Comparison of ENCODE assay signal across 12 cellular contexts in genomic region chr20:1619861-1620444, GRCh38. TPM values are rescaled to one million over a fixed set of nuclear protein-coding genes. Genes with fewer than 3 reads are reported as not detected.
DNase-seq lines count a peak whose midpoint lies in the region; ATAC-seq and TF ChIP-seq lines count a peak whose summit lies in the region.
"Had no signal": no experiment of that assay in that cellular context is flagged by ENCODE, and none has a peak within 500 bp of the region (broad histone marks: within the 10 kb centered on the region; RNA-seq: fewer than 3 reads in every experiment).

Gene SIRPB1 (minus strand): TSS chr20:1620009. CDS start chr20:1619944, 65 bp downstream.

- CTCF ChIA-PET in activated CD8-positive, alpha-beta memory T cell treated with anti-CD3 and anti-CD28 coated beads, Interleukin-2, amount 10 ng/mL, durations not matched to agents 7 days and 5 days (lab: Charles Lee) = no interaction called here

- H3K27me3 ChIP-seq in esophagus muscularis mucosa = no peaks in the 10 kb centered on the region

- no peak for TF ChIP-seq CTCF in esophagus muscularis mucosa (IDR thresholded peaks at IDR 0.05)

- H3K27ac Mint-ChIP-seq in activated CD8-positive, alpha-beta memory T cell treated with anti-CD3 and anti-CD28 coated beads, Interleukin-2, amount 10 ng/mL, durations not matched to agents 7 days and 5 days = peak within 1 kb of the TSS; percentile 41
- H3K27ac Mint-ChIP-seq in stimulated activated effector memory CD8-positive, alpha-beta T cell treated with anti-CD3 and anti-CD28 coated beads, Interleukin-12 subunit alpha, Interleukin-12 subunit beta, amount 100 ng/mL, for 72 hours = no peak within 1 kb of the TSS

- peak; percentile 67 for ATAC-seq in activated CD8-positive, alpha-beta memory T cell treated with anti-CD3 and anti-CD28 coated beads, Interleukin-2, amount 10 ng/mL, durations not matched to agents 7 days and 5 days
- peak; percentile 68 for ATAC-seq in stimulated activated effector memory CD8-positive, alpha-beta T cell treated with anti-CD3 and anti-CD28 coated beads, Interleukin-12 subunit alpha, Interleukin-12 subunit beta, amount 100 ng/mL, for 72 hours
- ATAC-seq in HG02870 (IDR thresholded peaks at IDR 0.05; ENCODE audit: unreplicated experiment) (no peak), GM19463 (IDR thresholded peaks at IDR 0.05; ENCODE audit: unreplicated experiment) (no peak)
- ATAC-seq: HCT116 had no signal

- intact Hi-C loops in esophagus muscularis mucosa (cut with DNase I) = no loop called here

- H3K9me3 Mint-ChIP-seq in activated CD8-positive, alpha-beta memory T cell treated with anti-CD3 and anti-CD28 coated beads, Interleukin-2, amount 10 ng/mL, durations not matched to agents 7 days and 5 days (ENCODE audit: low read depth) = peaks cover 5% of the 10 kb centered on the region
- H3K9me3 Mint-ChIP-seq in stimulated activated effector memory CD8-positive, alpha-beta T cell treated with anti-CD3 and anti-CD28 coated beads, Interleukin-12 subunit alpha, Interleukin-12 subunit beta, amount 100 ng/mL, for 72 hours = peaks cover 3% of the 10 kb centered on the region

- no peak within 1 kb of the TSS for H3K4me3 Mint-ChIP-seq in activated CD8-positive, alpha-beta memory T cell treated with anti-CD3 and anti-CD28 coated beads, Interleukin-2, amount 10 ng/mL, durations not matched to agents 7 days and 5 days
- H3K4me3 Mint-ChIP-seq in stimulated activated effector memory CD8-positive, alpha-beta T cell treated with anti-CD3 and anti-CD28 coated beads, Interleukin-12 subunit alpha, Interleukin-12 subunit beta, amount 100 ng/mL, for 72 hours = no peak within 1 kb of the TSS

- peaks cover 0 to 14% (median 5%) of the 10 kb centered on the region in 4 donors for H3K9me3 ChIP-seq in esophagus muscularis mucosa

- 67% methylated on average over 5 of the region's 5 CpGs for WGBS in esophagus muscularis mucosa

- TF ChIP-seq EP300 in esophagus muscularis mucosa (IDR thresholded peaks at IDR 0.05) = no peak

- H3K27ac ChIP-seq in esophagus muscularis mucosa (replicated peaks in 1 of 4) = no peak within 1 kb of the TSS
- H3K27ac ChIP-seq: thoracic aorta had no signal

- H3K4me1 Mint-ChIP-seq in activated CD8-positive, alpha-beta memory T cell treated with anti-CD3 and anti-CD28 coated beads, Interleukin-2, amount 10 ng/mL, durations not matched to agents 7 days and 5 days = peaks cover 52% of the 10 kb centered on the region
- H3K4me1 Mint-ChIP-seq in stimulated activated effector memory CD8-positive, alpha-beta T cell treated with anti-CD3 and anti-CD28 coated beads, Interleukin-12 subunit alpha, Interleukin-12 subunit beta, amount 100 ng/mL, for 72 hours = peaks cover 50% of the 10 kb centered on the region

- H3K36me3 ChIP-seq in esophagus muscularis mucosa = no peaks in the 10 kb centered on the region
- H3K36me3 ChIP-seq: thoracic aorta had no signal

- H3K4me1 ChIP-seq in esophagus muscularis mucosa = no peaks in the 10 kb centered on the region

- no peak within 1 kb of the TSS for H3K4me3 ChIP-seq in esophagus muscularis mucosa
- H3K4me3 ChIP-seq: thoracic aorta had no signal

- peak; percentile 66 for DNase-seq in activated CD8-positive, alpha-beta memory T cell treated with anti-CD3 and anti-CD28 coated beads, Interleukin-2, amount 10 ng/mL, durations not matched to agents 7 days and 5 days
- DNase-seq in activated CD8-positive, alpha-beta memory T cell treated with anti-CD3 and anti-CD28 coated beads, Interleukin-2, amount 50 U/mL, for 48 hours = no peak
- DNase-seq in SIG-M5 (lab: John Stamatoyannopoulos, UW) = peak; percentile 90
- DNase-seq in esophagus muscularis mucosa (ENCODE audit: extremely low spot score) = peak; percentile 80
- DNase-seq in stimulated activated effector memory CD8-positive, alpha-beta T cell treated with anti-CD3 and anti-CD28 coated beads, Interleukin-12 subunit alpha, Interleukin-12 subunit beta, amount 100 ng/mL, for 72 hours (ENCODE audit: low spot score in 2 of 2) = no peak
- no peak for DNase-seq in activated gamma-delta T cell (lab: John Stamatoyannopoulos, UW)
- DNase-seq: effector CD4-positive, alpha-beta T cell; NCI-H69 had no signal

- TF ChIP-seq POLR2A in esophagus muscularis mucosa (IDR thresholded peaks at IDR 0.05; ENCODE audit: low read depth) = no peak

- H3K27me3 Mint-ChIP-seq in activated CD8-positive, alpha-beta memory T cell treated with anti-CD3 and anti-CD28 coated beads, Interleukin-2, amount 10 ng/mL, durations not matched to agents 7 days and 5 days = no peaks in the 10 kb centered on the region

- H3K36me3 Mint-ChIP-seq in activated CD8-positive, alpha-beta memory T cell treated with anti-CD3 and anti-CD28 coated beads, Interleukin-2, amount 10 ng/mL, durations not matched to agents 7 days and 5 days = peaks cover 33% of the 10 kb centered on the region
- H3K36me3 Mint-ChIP-seq in stimulated activated effector memory CD8-positive, alpha-beta T cell treated with anti-CD3 and anti-CD28 coated beads, Interleukin-12 subunit alpha, Interleukin-12 subunit beta, amount 100 ng/mL, for 72 hours = no peaks in the 10 kb centered on the region

RNA-seq across cellular contexts. Expression of gene SIRPB1, which starts in this region (rescaled TPM):
- 1 to 10 TPM; 6.0 to 8.3 TPM for total RNA-seq in activated CD8-positive, alpha-beta memory T cell treated with anti-CD3 and anti-CD28 coated beads, Interleukin-2, amount 10 ng/mL, durations not matched to agents 7 days and 5 days
- 1 to 10 TPM in 3 of 4 donors, under 1 TPM in 1; under 0.01 to 4.0 (median 3.1) TPM for total RNA-seq in esophagus muscularis mucosa

Comparison
In these comparisons a context has a peak if more than half of its experiments do, and no peak if none do; other contexts are left out.
1. DNase-seq: peak in activated CD8-positive, alpha-beta memory T cell treated with anti-CD3 and anti-CD28 coated beads, Interleukin-2, amount 10 ng/mL, durations not matched to agents 7 days and 5 days (single experiment), SIG-M5 (single experiment) and esophagus muscularis mucosa (single experiment); none in activated CD8-positive, alpha-beta memory T cell treated with anti-CD3 and anti-CD28 coated beads, Interleukin-2, amount 50 U/mL, for 48 hours (single experiment), stimulated activated effector memory CD8-positive, alpha-beta T cell treated with anti-CD3 and anti-CD28 coated beads, Interleukin-12 subunit alpha, Interleukin-12 subunit beta, amount 100 ng/mL, for 72 hours (0 of 2) and activated gamma-delta T cell (single experiment).
2. ATAC-seq: peak in activated CD8-positive, alpha-beta memory T cell treated with anti-CD3 and anti-CD28 coated beads, Interleukin-2, amount 10 ng/mL, durations not matched to agents 7 days and 5 days (single experiment) and stimulated activated effector memory CD8-positive, alpha-beta T cell treated with anti-CD3 and anti-CD28 coated beads, Interleukin-12 subunit alpha, Interleukin-12 subunit beta, amount 100 ng/mL, for 72 hours (single experiment); none in HG02870 (single experiment) and GM19463 (single experiment).